ENCODE assay signal across 8 cellular contexts in genomic region chr2:176187306-176188217, GRCh38. TPM values are rescaled to one million over a fixed set of nuclear protein-coding genes. Genes with fewer than 3 reads are reported as not detected.
DNase-seq lines count a peak whose midpoint lies in the region; ATAC-seq and TF ChIP-seq lines count a peak whose summit lies in the region.

No MANE protein-coding gene starts in this region.

- no peak overlapping the region for H3K9ac ChIP-seq in rectal smooth muscle tissue (ENCODE audit: low read length)

- ATAC-seq in left ventricle myocardium superior = no peak
- ATAC-seq in HG03039 (IDR thresholded peaks at IDR 0.05; ENCODE audit: unreplicated experiment) = no peak
- no peak for ATAC-seq in HG02623 (IDR thresholded peaks at IDR 0.05; ENCODE audit: unreplicated experiment)

- H3K4me1 ChIP-seq in cardiac muscle cell (ENCODE audit: low read depth) (no peaks in the 10 kb centered on the region), rectal smooth muscle tissue (ENCODE audit: control insufficient read depth, insufficient read depth, low read length) (no peaks in the 10 kb centered on the region)

- H3K27ac ChIP-seq in cardiac muscle cell (no peak overlapping the region), rectal smooth muscle tissue (ENCODE audit: low read depth, low read length) (no peak overlapping the region)

- H3K9me3 ChIP-seq in cardiac muscle cell (ENCODE audit: low read depth) = no peaks in the 10 kb centered on the region

- intact Hi-C loops in left ventricle myocardium superior (cut with micrococcal nuclease) = no loop called here

- H3K36me3 ChIP-seq in cardiac muscle cell (no peaks in the 10 kb centered on the region), rectal smooth muscle tissue (ENCODE audit: control insufficient read depth, insufficient read depth, low read length) (no peaks in the 10 kb centered on the region)

- H3K4me3 ChIP-seq in cardiac muscle cell (peak overlapping the region; percentile 33), fibroblast of the aortic adventitia (ENCODE audit: low read depth, low read length) (peak overlapping the region; percentile 57), rectal smooth muscle tissue (ENCODE audit: low read length) (peak overlapping the region; percentile 82)

- H3K27me3 ChIP-seq in cardiac muscle cell (peaks cover 100% of the 10 kb centered on the region), rectal smooth muscle tissue (ENCODE audit: control insufficient read depth, insufficient read depth, low read length) (peaks cover 14% of the 10 kb centered on the region)

- DNase-seq in cardiac muscle cell (ENCODE audit: low read depth in 1 of 2, low spot score in 1 of 2) = no peak
- no peak for DNase-seq in left ventricle myocardium superior
- DNase-seq in SK-N-DZ (ENCODE audit: low spot score) = peak; percentile 23
- peak; percentile 5 for DNase-seq in fibroblast of the aortic adventitia (ENCODE audit: low read depth)
- DNase-seq in 8988T = no peak

- TF ChIP-seq CTCF in cardiac muscle cell (IDR thresholded peaks at IDR 0.05; ENCODE audit: low read depth, low read length) (no peak), fibroblast of the aortic adventitia (IDR thresholded peaks at IDR 0.05; ENCODE audit: insufficient read depth, low read length) (no peak)

RNA-seq across cellular contexts. Expression of gene HOXD1, which starts 0.9 kb away (rescaled TPM):
- not detected in 2 replicates for total RNA-seq in cardiac muscle cell
- polyA plus RNA-seq in cardiac muscle cell = not detected in 2 replicates
- total RNA-seq in left ventricle myocardium superior = not detected
- 0.66 and 1.1 TPM in 2 replicates for polyA plus RNA-seq in SK-N-DZ (2014; cell fraction: cytosol; rRNA removed)
- polyA plus RNA-seq in SK-N-DZ (2014; cell fraction: nucleus; rRNA removed) = 2.0 and 2.8 TPM in 2 replicates
- not detected in 2 replicates for total RNA-seq in fibroblast of the aortic adventitia (ENCODE audit: low replicate concordance)

RNA-seq across cellular contexts. Expression of gene HOXD3, which starts 30.5 kb away (rescaled TPM):
- total RNA-seq in cardiac muscle cell (0.12 TPM in 1 of 2 replicates, not detected in the other), left ventricle myocardium superior (0.27 TPM), fibroblast of the aortic adventitia (ENCODE audit: low replicate concordance) (0.09 TPM in 1 of 2 replicates, not detected in the other)
- not detected in 2 replicates for polyA plus RNA-seq in cardiac muscle cell
- polyA plus RNA-seq in SK-N-DZ (2014; cell fraction: cytosol; rRNA removed) = 1.6 and 2.3 TPM in 2 replicates
- 2.0 and 10.4 TPM in 2 replicates for polyA plus RNA-seq in SK-N-DZ (2014; cell fraction: nucleus; rRNA removed)

RNA-seq across cellular contexts. Expression of gene HOXD4, which starts 36.2 kb away (rescaled TPM):
- total RNA-seq in cardiac muscle cell (not detected in 2 replicates), left ventricle myocardium superior (0.22 TPM), fibroblast of the aortic adventitia (ENCODE audit: low replicate concordance) (1.1 TPM in 1 of 2 replicates, not detected in the other)
- not detected in 2 replicates for polyA plus RNA-seq in cardiac muscle cell
- polyA plus RNA-seq in SK-N-DZ (2014; cell fraction: cytosol; rRNA removed) = 2.6 and 11.6 TPM in 2 replicates
- polyA plus RNA-seq in SK-N-DZ (2014; cell fraction: nucleus; rRNA removed) = 47.5 and 55.4 TPM in 2 replicates

RNA-seq across cellular contexts. Expression of gene HOXD8, which starts 58.1 kb away (rescaled TPM):
- total RNA-seq in cardiac muscle cell (not detected in 2 replicates), left ventricle myocardium superior (0.92 TPM), fibroblast of the aortic adventitia (ENCODE audit: low replicate concordance) (0.45 and 0.49 TPM in 2 replicates)
- polyA plus RNA-seq in cardiac muscle cell = not detected in 2 replicates
- 28.1 and 35.4 TPM in 2 replicates for polyA plus RNA-seq in SK-N-DZ (2014; cell fraction: cytosol; rRNA removed)
- 28.0 and 35.7 TPM in 2 replicates for polyA plus RNA-seq in SK-N-DZ (2014; cell fraction: nucleus; rRNA removed)

Comparison
In these comparisons a context has a peak if more than half of its experiments do, and no peak if none do; other contexts are left out.
1. DNase-seq: peak in SK-N-DZ (single experiment) and fibroblast of the aortic adventitia (single experiment); none in cardiac muscle cell (0 of 2), left ventricle myocardium superior (single experiment) and 8988T (single experiment).
2. Peak in every context shown above with its lines, with median percentiles within 50 percentile points of each other: H3K4me3 ChIP-seq.